In the genomic region with DNA sequence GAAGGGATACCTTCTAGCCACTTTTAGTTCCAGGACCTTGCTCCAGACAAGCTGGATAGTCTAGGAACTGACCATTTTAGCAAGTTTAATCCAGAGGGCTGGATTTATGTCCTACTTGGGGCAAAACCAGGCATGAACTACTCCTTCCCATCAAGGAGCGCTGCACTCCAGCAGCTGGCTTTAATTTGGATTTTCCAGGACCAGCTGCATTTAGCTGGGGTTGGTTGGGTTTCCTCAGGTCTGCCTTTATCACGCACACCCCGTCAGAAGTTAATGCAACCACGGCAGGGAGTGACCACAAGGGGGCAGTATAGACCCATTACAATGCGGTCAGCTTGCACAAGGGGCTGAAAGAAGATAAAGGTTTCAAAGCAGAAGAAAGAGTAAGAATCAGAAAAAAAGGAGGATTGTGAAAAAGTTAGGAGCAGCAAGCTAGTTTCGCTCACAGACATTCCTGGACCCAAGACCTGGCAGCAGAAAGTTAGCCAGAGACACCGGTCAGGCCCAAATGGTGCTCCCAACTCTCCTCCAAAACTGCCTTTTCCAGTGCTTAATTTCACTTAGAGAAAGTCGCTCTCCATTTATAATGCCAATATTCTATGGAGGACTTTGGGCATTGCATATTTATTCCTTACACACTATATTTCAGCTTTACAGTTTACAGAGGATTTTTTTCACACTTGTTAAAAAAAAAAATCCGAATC, we compare ENCODE assay signal across 8 cellular contexts. TPM values are rescaled to one million over a fixed set of nuclear protein-coding genes. Genes with fewer than 3 reads are reported as not detected.
DNase-seq lines count a peak whose midpoint lies in the region; ATAC-seq and TF ChIP-seq lines count a peak whose summit lies in the region.

No MANE protein-coding gene starts in this region.

- H3K27ac Mint-ChIP-seq in natural killer cell: no peak overlapping the region

- no peaks in the 10 kb centered on the region for H3K27me3 Mint-ChIP-seq in natural killer cell (ENCODE audit: low read depth in 2 of 2)

- H3K9me3 Mint-ChIP-seq in natural killer cell: no peaks in the 10 kb centered on the region

- peak; percentile 91 to 98 (median 95) for ATAC-seq in natural killer cell
- no peak for ATAC-seq in HG02938 (IDR thresholded peaks at IDR 0.05; ENCODE audit: unreplicated experiment)

- H3K4me3 Mint-ChIP-seq in natural killer cell: no peak overlapping the region

- H3K36me3 Mint-ChIP-seq in natural killer cell: no peaks in the 10 kb centered on the region

- peak; percentile 95 for TF ChIP-seq CTCF in natural killer cell (IDR thresholded peaks at IDR 0.05)

- in situ Hi-C loops in KBM-7 (cut with MboI; ENCODE audit: low pct_unique_long_range_greater_than_20kb, low sequenced_read_pairs): no loop called here

- DNase-seq in Daoy (ENCODE audit: low read depth) (peak; percentile 90), KBM-7 (peak; percentile 91), OCI-M1 (lab: John Stamatoyannopoulos, UW) (peak; percentile 95), erythroblast (lab: John Stamatoyannopoulos, UW) (peak; percentile 81 to 91), natural killer cell (peak; percentile 73)
- DNase-seq in activated CD8-positive, alpha-beta memory T cell treated with anti-CD3 and anti-CD28 coated beads, Interleukin-2, amount 50 U/mL, for 48 hours: peak; percentile 92
- DNase-seq in stimulated activated CD8-positive, alpha-beta memory T cell treated with anti-CD3 and anti-CD28 coated beads, Interleukin-7, amount 100 ng/mL, for 48 hours (ENCODE audit: extremely low read depth in 1 of 2, low read depth in 1 of 2): peak; percentile 57 to 77

- TF ChIP-seq POLR2A in erythroblast (IDR thresholded peaks at IDR 0.05; ENCODE audit: low read length): no peak

- H3K4me1 Mint-ChIP-seq in natural killer cell: peaks cover 0 to 9% of the 10 kb centered on the region in 2 donors

- intact Hi-C loops in natural killer cell (cut with micrococcal nuclease): loop anchor here (1.0 kb wide), 1 partner anchor 749 kb away; no protein-coding TSS in a partner anchor

RNA-seq across cellular contexts. Expression of a gene that starts 40.1 kb away (rescaled TPM):
- total RNA-seq in Daoy (2014; rRNA removed; shearing (Covaris generic)): 46.3 and 51.6 TPM in 2 replicates
- 10 to 100 TPM; 22.0 to 26.0 (median 24.8) TPM for total RNA-seq in natural killer cell

RNA-seq across cellular contexts. Expression of a gene that starts 40.4 kb away (rescaled TPM):
- 19.3 and 21.6 TPM in 2 replicates for total RNA-seq in Daoy (2014; rRNA removed; shearing (Covaris generic))
- 10 to 100 TPM; 52.2 to 53.7 (median 52.8) TPM for total RNA-seq in natural killer cell
